1 cellular context compared by ENCODE assay signal in the genomic region with DNA sequence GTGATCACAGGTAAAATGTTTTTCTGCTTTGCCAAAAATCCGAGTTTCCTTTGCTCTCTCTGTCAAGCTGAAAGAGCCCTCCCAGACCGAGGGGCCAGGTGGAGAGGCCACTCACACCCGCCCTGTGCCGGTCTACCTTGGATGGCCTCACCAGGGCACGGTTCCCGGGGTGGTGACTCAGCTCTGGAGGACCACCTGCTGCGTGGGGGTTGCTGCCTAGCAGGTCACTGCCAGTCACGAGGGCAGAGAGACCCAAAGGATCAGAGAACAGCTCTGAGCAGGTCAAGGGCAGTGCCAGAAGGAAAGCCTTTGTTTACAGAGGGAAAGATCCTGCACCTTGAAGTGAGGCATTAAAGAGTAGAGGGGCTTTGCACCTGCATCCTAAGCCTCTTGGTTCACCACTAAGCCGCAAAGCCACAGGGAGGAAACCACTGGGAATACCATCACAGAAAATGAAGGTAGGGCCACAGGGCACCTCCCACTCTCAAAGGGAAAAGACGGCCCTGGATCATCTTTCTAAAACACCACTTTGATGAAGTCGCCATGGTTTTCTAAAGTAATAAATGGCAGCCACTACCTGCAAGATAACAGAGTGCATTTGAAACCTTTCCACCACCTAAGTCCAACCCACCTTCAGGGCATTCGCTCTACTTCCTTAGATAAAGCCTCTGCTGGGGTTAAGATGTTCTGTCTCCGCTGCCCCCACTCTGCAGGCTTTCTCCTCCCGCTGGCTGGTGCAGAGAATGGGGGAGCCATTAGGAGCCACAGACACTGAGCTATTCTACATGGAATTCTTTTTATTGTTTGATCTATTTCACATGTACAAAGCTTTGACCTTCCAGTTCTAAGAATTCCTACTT.
A peak's percentile ranks its signal among the peaks of the same experiment; 100 is the strongest.
TF ChIP-seq lines count a peak whose summit lies in the region.

No MANE protein-coding gene starts in this region.

TF ChIP-seq in SK-N-SH, 30 proteins besides CTCF, POLR2A, EP300 and RAD21 (continued from another document):
- TF ChIP-seq, protein P1, sequence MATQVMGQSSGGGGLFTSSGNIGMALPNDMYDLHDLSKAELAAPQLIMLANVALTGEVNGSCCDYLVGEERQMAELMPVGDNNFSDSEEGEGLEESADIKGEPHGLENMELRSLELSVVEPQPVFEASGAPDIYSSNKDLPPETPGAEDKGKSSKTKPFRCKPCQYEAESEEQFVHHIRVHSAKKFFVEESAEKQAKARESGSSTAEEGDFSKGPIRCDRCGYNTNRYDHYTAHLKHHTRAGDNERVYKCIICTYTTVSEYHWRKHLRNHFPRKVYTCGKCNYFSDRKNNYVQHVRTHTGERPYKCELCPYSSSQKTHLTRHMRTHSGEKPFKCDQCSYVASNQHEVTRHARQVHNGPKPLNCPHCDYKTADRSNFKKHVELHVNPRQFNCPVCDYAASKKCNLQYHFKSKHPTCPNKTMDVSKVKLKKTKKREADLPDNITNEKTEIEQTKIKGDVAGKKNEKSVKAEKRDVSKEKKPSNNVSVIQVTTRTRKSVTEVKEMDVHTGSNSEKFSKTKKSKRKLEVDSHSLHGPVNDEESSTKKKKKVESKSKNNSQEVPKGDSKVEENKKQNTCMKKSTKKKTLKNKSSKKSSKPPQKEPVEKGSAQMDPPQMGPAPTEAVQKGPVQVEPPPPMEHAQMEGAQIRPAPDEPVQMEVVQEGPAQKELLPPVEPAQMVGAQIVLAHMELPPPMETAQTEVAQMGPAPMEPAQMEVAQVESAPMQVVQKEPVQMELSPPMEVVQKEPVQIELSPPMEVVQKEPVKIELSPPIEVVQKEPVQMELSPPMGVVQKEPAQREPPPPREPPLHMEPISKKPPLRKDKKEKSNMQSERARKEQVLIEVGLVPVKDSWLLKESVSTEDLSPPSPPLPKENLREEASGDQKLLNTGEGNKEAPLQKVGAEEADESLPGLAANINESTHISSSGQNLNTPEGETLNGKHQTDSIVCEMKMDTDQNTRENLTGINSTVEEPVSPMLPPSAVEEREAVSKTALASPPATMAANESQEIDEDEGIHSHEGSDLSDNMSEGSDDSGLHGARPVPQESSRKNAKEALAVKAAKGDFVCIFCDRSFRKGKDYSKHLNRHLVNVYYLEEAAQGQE (IDR thresholded peaks at IDR 0.05; ENCODE audit: low read depth, low read length), result 0 out of 2 replicates have a peak, but pooled peaks have one; percentile 16
- TF ChIP-seq FOXJ3 (CRISPR knock-in tag; IDR thresholded peaks at IDR 0.05), result no peak
- TF ChIP-seq MXI1 (IDR thresholded peaks at IDR 0.05; ENCODE audit: low read depth, low read length), result no peak
- peak; percentile 88; the same call in 1 of the 2 replicates for TF ChIP-seq FOSL2 (IDR thresholded peaks at IDR 0.05; ENCODE audit: borderline replicate concordance, low read depth)
- TF ChIP-seq, protein P2, sequence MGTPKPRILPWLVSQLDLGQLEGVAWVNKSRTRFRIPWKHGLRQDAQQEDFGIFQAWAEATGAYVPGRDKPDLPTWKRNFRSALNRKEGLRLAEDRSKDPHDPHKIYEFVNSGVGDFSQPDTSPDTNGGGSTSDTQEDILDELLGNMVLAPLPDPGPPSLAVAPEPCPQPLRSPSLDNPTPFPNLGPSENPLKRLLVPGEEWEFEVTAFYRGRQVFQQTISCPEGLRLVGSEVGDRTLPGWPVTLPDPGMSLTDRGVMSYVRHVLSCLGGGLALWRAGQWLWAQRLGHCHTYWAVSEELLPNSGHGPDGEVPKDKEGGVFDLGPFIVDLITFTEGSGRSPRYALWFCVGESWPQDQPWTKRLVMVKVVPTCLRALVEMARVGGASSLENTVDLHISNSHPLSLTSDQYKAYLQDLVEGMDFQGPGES (IDR thresholded peaks at IDR 0.05; ENCODE audit: low read depth, low read length), result no peak
- peak; percentile 90 for TF ChIP-seq NFIC (IDR thresholded peaks at IDR 0.05; ENCODE audit: borderline replicate concordance)
- TF ChIP-seq, protein P3, sequence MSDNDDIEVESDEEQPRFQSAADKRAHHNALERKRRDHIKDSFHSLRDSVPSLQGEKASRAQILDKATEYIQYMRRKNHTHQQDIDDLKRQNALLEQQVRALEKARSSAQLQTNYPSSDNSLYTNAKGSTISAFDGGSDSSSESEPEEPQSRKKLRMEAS (IDR thresholded peaks at IDR 0.05; ENCODE audit: low read depth), result peak; percentile 84
- peak; percentile 23; the same call in 1 of the 2 replicates for TF ChIP-seq MEF2A (IDR thresholded peaks at IDR 0.05; ENCODE audit: borderline replicate concordance, low read depth)
- TF ChIP-seq NRF1 (IDR thresholded peaks at IDR 0.05; ENCODE audit: low read depth, low read length), result no peak
- TF ChIP-seq, protein P4, sequence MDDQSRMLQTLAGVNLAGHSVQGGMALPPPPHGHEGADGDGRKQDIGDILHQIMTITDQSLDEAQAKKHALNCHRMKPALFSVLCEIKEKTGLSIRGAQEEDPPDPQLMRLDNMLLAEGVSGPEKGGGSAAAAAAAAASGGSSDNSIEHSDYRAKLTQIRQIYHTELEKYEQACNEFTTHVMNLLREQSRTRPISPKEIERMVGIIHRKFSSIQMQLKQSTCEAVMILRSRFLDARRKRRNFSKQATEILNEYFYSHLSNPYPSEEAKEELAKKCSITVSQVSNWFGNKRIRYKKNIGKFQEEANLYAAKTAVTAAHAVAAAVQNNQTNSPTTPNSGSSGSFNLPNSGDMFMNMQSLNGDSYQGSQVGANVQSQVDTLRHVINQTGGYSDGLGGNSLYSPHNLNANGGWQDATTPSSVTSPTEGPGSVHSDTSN (IDR thresholded peaks at IDR 0.05), result peak; percentile 62; the same call in 1 of the 2 replicates
- TF ChIP-seq TCF12 (IDR thresholded peaks at IDR 0.05), result peak; percentile 90
- TF ChIP-seq JUND (IDR thresholded peaks at IDR 0.05), result peak; percentile 87
- TF ChIP-seq, protein P5, sequence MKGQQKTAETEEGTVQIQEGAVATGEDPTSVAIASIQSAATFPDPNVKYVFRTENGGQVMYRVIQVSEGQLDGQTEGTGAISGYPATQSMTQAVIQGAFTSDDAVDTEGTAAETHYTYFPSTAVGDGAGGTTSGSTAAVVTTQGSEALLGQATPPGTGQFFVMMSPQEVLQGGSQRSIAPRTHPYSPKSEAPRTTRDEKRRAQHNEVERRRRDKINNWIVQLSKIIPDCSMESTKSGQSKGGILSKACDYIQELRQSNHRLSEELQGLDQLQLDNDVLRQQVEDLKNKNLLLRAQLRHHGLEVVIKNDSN (IDR thresholded peaks at IDR 0.05; ENCODE audit: borderline replicate concordance, low read depth), result peak; percentile 71
- TF ChIP-seq FOXM1 (IDR thresholded peaks at IDR 0.05; ENCODE audit: low read depth), result no peak
- no peak for TF ChIP-seq GABPA (IDR thresholded peaks at IDR 0.05; ENCODE audit: low read depth)
- TF ChIP-seq RFX5 (IDR thresholded peaks at IDR 0.05; ENCODE audit: low read length), result no peak
- TF ChIP-seq POLR2AphosphoS5 (IDR thresholded peaks at IDR 0.05; ENCODE audit: low read depth, low read length), result peak; percentile 53
